In genomic region chr4:121164291-121164690, GRCh38 we compare ENCODE assay signal across 12 cellular contexts. TPM values are rescaled to one million over a fixed set of nuclear protein-coding genes. Genes with fewer than 3 reads are reported as not detected.
DNase-seq lines count a peak whose midpoint lies in the region; ATAC-seq and TF ChIP-seq lines count a peak whose summit lies in the region.
"Had no signal": no experiment of that assay in that cellular context is flagged by ENCODE, and none has a peak within 500 bp of the region (broad histone marks: within the 10 kb centered on the region; RNA-seq: fewer than 3 reads in every experiment).

Gene TNIP3 (minus strand): TSS chr4:121164321. CDS start chr4:121164125, 196 bp downstream.

- H3K36me3 ChIP-seq in MG63: no peaks in the 10 kb centered on the region
- H3K36me3 ChIP-seq in mesenchymal stem cell (ENCODE audit: control insufficient read depth in 1 of 2, insufficient read depth in 2 of 2, low read depth in 1 of 2, low read length in 2 of 2): no peaks in the 10 kb centered on the region
- H3K36me3 ChIP-seq: spleen had no signal

- H3K4me3 Mint-ChIP-seq in activated T-helper 2 cell treated with anti-CD3 and anti-CD28 coated beads, Interferon-gamma antibody, Interleukin-2, Interleukin-4, amounts not matched to agents 10 μg/mL and 5 μg/mL and 100 μg/mL, durations not matched to agents 14 hours and 24 hours and 36 hours (ENCODE audit: low read depth): no peak within 1 kb of the TSS
- H3K4me3 Mint-ChIP-seq: brain had no signal

- H3K23ac ChIP-seq in mesenchymal stem cell (ENCODE audit: low read length in 2 of 2): no peak within 1 kb of the TSS

- H3K9me3 Mint-ChIP-seq in activated T-helper 2 cell treated with anti-CD3 and anti-CD28 coated beads, Interferon-gamma antibody, Interleukin-2, Interleukin-4, amounts not matched to agents 10 μg/mL and 5 μg/mL and 100 μg/mL, durations not matched to agents 14 hours and 24 hours and 36 hours: no peaks in the 10 kb centered on the region
- H3K9me3 Mint-ChIP-seq: brain had no signal

- H3K4me2 ChIP-seq in mesenchymal stem cell (ENCODE audit: low read length, poor library complexity, severe bottlenecking): no peak within 1 kb of the TSS

- H2AK5ac ChIP-seq in mesenchymal stem cell (ENCODE audit: low read length, severe bottlenecking): no peak within 1 kb of the TSS

- H2BK15ac ChIP-seq in mesenchymal stem cell (ENCODE audit: low read depth, poor library complexity, severe bottlenecking): no peak within 1 kb of the TSS

- H3K4ac ChIP-seq in mesenchymal stem cell (ENCODE audit: low read depth in 1 of 2, low read length in 2 of 2): no peak within 1 kb of the TSS

- TF ChIP-seq CTCF in choroid plexus epithelial cell (conservative IDR thresholded peaks at IDR 0.05; ENCODE audit: low read depth, low read length): no peak

- peaks cover 11% of the 10 kb centered on the region for H3K36me3 Mint-ChIP-seq in activated T-helper 2 cell treated with anti-CD3 and anti-CD28 coated beads, Interferon-gamma antibody, Interleukin-2, Interleukin-4, amounts not matched to agents 10 μg/mL and 5 μg/mL and 100 μg/mL, durations not matched to agents 14 hours and 24 hours and 36 hours (ENCODE audit: low read depth)
- H3K36me3 Mint-ChIP-seq: brain had no signal

- DNase-seq in EH (ENCODE audit: low read depth) (peak; percentile 44), MG63 (peak; percentile 22), choroid plexus epithelial cell (ENCODE audit: low read depth) (peak; percentile 52), mesenchymal stem cell (peak; percentile 49), cardiac septum (ENCODE audit: low spot score) (no peak)
- DNase-seq in activated T-helper 2 cell treated with anti-CD3 and anti-CD28 coated beads, Interferon-gamma antibody, Interleukin-2, Interleukin-4, amounts not matched to agents 10 μg/mL and 5 μg/mL and 100 μg/mL, durations not matched to agents 14 hours and 24 hours and 36 hours (ENCODE audit: low spot score): no peak
- DNase-seq: activated CD4-positive, CD25-positive, alpha-beta regulatory T cell treated with anti-CD3 and anti-CD28 coated beads, Interleukin-2, amount 50 U/mL, for 72 hours; KBM-7; spleen had no signal

- H3K9me3 ChIP-seq in MG63 (no peaks in the 10 kb centered on the region), mesenchymal stem cell (ENCODE audit: control insufficient read depth, low read length) (no peaks in the 10 kb centered on the region)
- H3K9me3 ChIP-seq: spleen had no signal

- no peak within 1 kb of the TSS for H2BK5ac ChIP-seq in mesenchymal stem cell (ENCODE audit: low read depth, low read length, poor library complexity, severe bottlenecking)

- no peak within 1 kb of the TSS for H2BK120ac ChIP-seq in mesenchymal stem cell (ENCODE audit: low read depth, low read length)

- no peak within 1 kb of the TSS for H2BK12ac ChIP-seq in mesenchymal stem cell (ENCODE audit: low read length in 2 of 2)

- no peak for ATAC-seq in HG03025 (IDR thresholded peaks at IDR 0.05; ENCODE audit: low FRiP score, unreplicated experiment)
- ATAC-seq: activated T-helper 17 cell treated with anti-CD3 and anti-CD28 coated beads, Interleukin-2, amount 50 U/mL, for 72 hours had no signal

- H3K4me3 ChIP-seq in MG63 (no peak within 1 kb of the TSS), choroid plexus epithelial cell (ENCODE audit: low read depth, low read length) (no peak within 1 kb of the TSS), mesenchymal stem cell (ENCODE audit: insufficient read depth in 1 of 2, low read depth in 1 of 2, low read length in 2 of 2) (no peak within 1 kb of the TSS)
- H3K4me3 ChIP-seq: spleen had no signal

- WGBS in mesenchymal stem cell: 75% methylated on average over 2 of the region's 4 CpGs

- H3K18ac ChIP-seq in mesenchymal stem cell (ENCODE audit: low read depth in 1 of 2, low read length in 2 of 2): no peak within 1 kb of the TSS

- H3K4me1 ChIP-seq in mesenchymal stem cell (ENCODE audit: control insufficient read depth, insufficient read depth, low read depth, low read length): no peaks in the 10 kb centered on the region

- no peak within 1 kb of the TSS for H2AFZ ChIP-seq in mesenchymal stem cell (ENCODE audit: low read depth, low read length)

- intact Hi-C loops in activated T-helper 2 cell treated with anti-CD3 and anti-CD28 coated beads, Interferon-gamma antibody, Interleukin-2, Interleukin-4, amounts not matched to agents 10 μg/mL and 5 μg/mL and 100 μg/mL, durations not matched to agents 14 hours and 24 hours and 36 hours (cut with micrococcal nuclease): no loop called here
- intact Hi-C loops in cardiac septum (cut with DNase I): no loop called here

- peaks cover 22% of the 10 kb centered on the region for H3K27me3 Mint-ChIP-seq in activated T-helper 2 cell treated with anti-CD3 and anti-CD28 coated beads, Interferon-gamma antibody, Interleukin-2, Interleukin-4, amounts not matched to agents 10 μg/mL and 5 μg/mL and 100 μg/mL, durations not matched to agents 14 hours and 24 hours and 36 hours (ENCODE audit: low read depth)
- H3K27me3 Mint-ChIP-seq: activated T-helper 17 cell treated with anti-CD3 and anti-CD28 coated beads, Interleukin-2, amount 50 U/mL, for 72 hours; brain had no signal

- H3K27ac ChIP-seq in mesenchymal stem cell (ENCODE audit: low read length, poor library complexity, severe bottlenecking): no peak within 1 kb of the TSS
- H3K27ac ChIP-seq: spleen had no signal

- peaks cover 35% of the 10 kb centered on the region for H3K4me1 Mint-ChIP-seq in activated T-helper 2 cell treated with anti-CD3 and anti-CD28 coated beads, Interferon-gamma antibody, Interleukin-2, Interleukin-4, amounts not matched to agents 10 μg/mL and 5 μg/mL and 100 μg/mL, durations not matched to agents 14 hours and 24 hours and 36 hours (ENCODE audit: low read depth)
- H3K4me1 Mint-ChIP-seq: brain had no signal

- H3K27me3 ChIP-seq in MG63 (no peaks in the 10 kb centered on the region; the same call in 1 of the 2 replicates), mesenchymal stem cell (ENCODE audit: control insufficient read depth in 1 of 2, insufficient read depth in 1 of 2, low read length in 2 of 2) (no peaks in the 10 kb centered on the region)
- H3K27me3 ChIP-seq: spleen had no signal

- H4K91ac ChIP-seq in mesenchymal stem cell (ENCODE audit: low read length): no peak within 1 kb of the TSS

- no peak within 1 kb of the TSS for H4K8ac ChIP-seq in mesenchymal stem cell (ENCODE audit: low read length)

- H3K79me1 ChIP-seq in mesenchymal stem cell (replicated peaks; ENCODE audit: low read length, poor library complexity, severe bottlenecking): no peaks in the 10 kb centered on the region

- no peak within 1 kb of the TSS for H3K14ac ChIP-seq in mesenchymal stem cell (ENCODE audit: low read length in 2 of 2)

- no peak within 1 kb of the TSS for H3K9ac ChIP-seq in mesenchymal stem cell (ENCODE audit: low read length)

- no peak within 1 kb of the TSS for H3K27ac Mint-ChIP-seq in activated T-helper 2 cell treated with anti-CD3 and anti-CD28 coated beads, Interferon-gamma antibody, Interleukin-2, Interleukin-4, amounts not matched to agents 10 μg/mL and 5 μg/mL and 100 μg/mL, durations not matched to agents 14 hours and 24 hours and 36 hours
- H3K27ac Mint-ChIP-seq: brain had no signal

RNA-seq across cellular contexts. Expression of gene TNIP3, which starts in this region (rescaled TPM):
- not detected in 2 replicates for total RNA-seq in MG63 (2014; rRNA removed; shearing (Covaris generic); ENCODE audit: low replicate concordance)
- 0.14 TPM for polyA plus RNA-seq in mesenchymal stem cell (2013, experiment 1 of 2)
- 0.11 TPM for polyA plus RNA-seq in mesenchymal stem cell (2013, experiment 2 of 2)
- 9.2 TPM in 2 replicates for total RNA-seq in activated T-helper 2 cell treated with anti-CD3 and anti-CD28 coated beads, Interferon-gamma antibody, Interleukin-2, Interleukin-4, amounts not matched to agents 10 μg/mL and 5 μg/mL and 100 μg/mL, durations not matched to agents 14 hours and 24 hours and 36 hours
- not detected for total RNA-seq in cardiac septum

Comparison
In these comparisons a context has a peak if more than half of its experiments do, and no peak if none do; other contexts are left out.
1. Peak in DNase-seq in MG63; RNA of the gene not detected or under 1 TPM.
2. DNase-seq: peak in EH (single experiment), choroid plexus epithelial cell (single experiment) and mesenchymal stem cell (single experiment); none in activated T-helper 2 cell treated with anti-CD3 and anti-CD28 coated beads, Interferon-gamma antibody, Interleukin-2, Interleukin-4, amounts not matched to agents 10 μg/mL and 5 μg/mL and 100 μg/mL, durations not matched to agents 14 hours and 24 hours and 36 hours (single experiment) and cardiac septum (single experiment).